Comparison of ENCODE assay signal across 8 cellular contexts in the genomic region with DNA sequence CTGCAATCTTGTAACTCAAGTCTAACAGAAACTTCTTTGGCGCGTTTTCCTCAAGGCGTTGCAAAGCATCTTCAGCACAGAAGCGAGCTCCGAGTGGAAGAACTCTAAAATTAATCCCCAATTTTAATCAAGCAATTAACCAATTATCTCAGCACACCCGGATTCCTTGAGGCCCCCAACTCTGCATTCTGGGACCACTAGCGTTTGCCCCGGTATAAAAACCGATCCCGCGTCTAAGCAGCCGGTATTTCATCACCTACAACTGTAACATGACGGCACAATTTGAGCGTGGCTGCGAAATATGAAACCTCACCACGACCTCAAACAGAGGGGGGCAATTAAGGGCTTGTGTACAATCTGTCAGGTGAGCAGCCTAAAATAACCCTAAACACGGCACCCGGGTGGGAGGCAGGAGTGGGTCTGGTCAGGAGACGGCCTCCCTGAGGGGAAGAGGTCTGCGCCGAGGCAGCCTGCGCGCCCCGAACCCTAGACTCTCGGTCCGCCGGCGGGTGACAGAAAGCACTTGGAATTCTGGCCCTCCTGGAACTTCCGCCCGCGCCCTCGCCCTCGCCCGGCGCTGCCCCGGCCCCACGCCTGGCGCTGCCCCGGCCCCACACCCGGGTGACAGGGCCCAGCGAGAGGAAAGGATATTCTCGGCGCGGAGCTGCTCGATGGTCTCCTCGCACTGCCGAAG. TPM values are rescaled to one million over a fixed set of nuclear protein-coding genes. Genes with fewer than 3 reads are reported as not detected.
DNase-seq lines count a peak whose midpoint lies in the region; ATAC-seq and TF ChIP-seq lines count a peak whose summit lies in the region.

No MANE protein-coding gene starts in this region.

- peak; percentile 56 for DNase-seq in AG08396 (ENCODE audit: low spot score)
- DNase-seq in GM19238 (ENCODE audit: insufficient read length, low spot score), result peak; percentile 18
- DNase-seq in NCI-H524 treated with DMSO at 0.1 percent for 48 hours (lab: John Stamatoyannopoulos, UW), result peak; percentile 23
- peak; percentile 75 for DNase-seq in activated CD8-positive, alpha-beta T cell treated with anti-CD3 and anti-CD28 coated beads, Interleukin-2, amount 10 ng/mL, durations not matched to agents 7 days and 5 days
- peak; percentile 86 for DNase-seq in endodermal cell
- DNase-seq in midbrain (lab: John Stamatoyannopoulos, UW), result peak; percentile 50
- DNase-seq in stimulated activated naive B cell treated with anti-CD40 and anti-IgM and Interleukin-4, amounts not matched to agents 10 μg/mL and 1 μg/mL and 100 μg/mL, for 72 hours, result peak; percentile 26

- H3K36me3 ChIP-seq in endodermal cell (ENCODE audit: control insufficient read depth, insufficient read depth, low read length), result peaks cover 36% of the 10 kb centered on the region

- H3K9ac ChIP-seq in endodermal cell (ENCODE audit: extremely low read depth, low read length, poor library complexity, severe bottlenecking), result peak overlapping the region; percentile 97

- peak overlapping the region; percentile 99 for H3K27ac Mint-ChIP-seq in activated CD8-positive, alpha-beta T cell treated with anti-CD3 and anti-CD28 coated beads, Interleukin-2, amount 10 ng/mL, durations not matched to agents 7 days and 5 days
- H3K27ac Mint-ChIP-seq in endodermal cell, result peak overlapping the region; percentile 99
- peak overlapping the region; percentile 94 for H3K27ac Mint-ChIP-seq in stimulated activated naive B cell treated with anti-CD40 and anti-IgM and Interleukin-4, amounts not matched to agents 10 μg/mL and 1 μg/mL and 100 μg/mL, for 72 hours

- H3K4me1 ChIP-seq in endodermal cell (ENCODE audit: control insufficient read depth, insufficient read depth, low read length), result no peaks in the 10 kb centered on the region

- H3K4me3 ChIP-seq in endodermal cell (ENCODE audit: low read length), result peak overlapping the region; percentile 100

- H3K27me3 ChIP-seq in endodermal cell (ENCODE audit: control insufficient read depth, insufficient read depth, low read length, poor library complexity, severe bottlenecking), result no peaks in the 10 kb centered on the region

- ATAC-seq in HG03378 (IDR thresholded peaks at IDR 0.05; ENCODE audit: unreplicated experiment), result peak; percentile 6
- peak; percentile 32 for ATAC-seq in activated CD8-positive, alpha-beta T cell treated with anti-CD3 and anti-CD28 coated beads, Interleukin-2, amount 10 ng/mL, durations not matched to agents 7 days and 5 days
- ATAC-seq in stimulated activated naive B cell treated with anti-CD40 and anti-IgM and Interleukin-4, amounts not matched to agents 10 μg/mL and 1 μg/mL and 100 μg/mL, for 72 hours (replicated peaks), result peak; percentile 10 to 15

- no peak for TF ChIP-seq CTCF in endodermal cell (conservative IDR thresholded peaks at IDR 0.05)

- H3K27ac ChIP-seq in endodermal cell (ENCODE audit: low read depth, low read length), result peak overlapping the region; percentile 97

- H3K36me3 Mint-ChIP-seq in activated CD8-positive, alpha-beta T cell treated with anti-CD3 and anti-CD28 coated beads, Interleukin-2, amount 10 ng/mL, durations not matched to agents 7 days and 5 days (ENCODE audit: low read depth), result peaks cover 50% of the 10 kb centered on the region
- H3K36me3 Mint-ChIP-seq in endodermal cell (ENCODE audit: low read depth), result peaks cover 36% of the 10 kb centered on the region
- H3K36me3 Mint-ChIP-seq in stimulated activated naive B cell treated with anti-CD40 and anti-IgM and Interleukin-4, amounts not matched to agents 10 μg/mL and 1 μg/mL and 100 μg/mL, for 72 hours, result peaks cover 15 to 24% of the 10 kb centered on the region in 2 donors

- CTCF ChIA-PET in activated CD8-positive, alpha-beta T cell treated with anti-CD3 and anti-CD28 coated beads, Interleukin-2, amount 10 ng/mL, durations not matched to agents 7 days and 5 days (lab: Charles Lee), result interaction anchor here (1.0 to 5.2 kb wide), 12 partner anchors 8 to 252 kb away, joined by 3 to 42 read pairs (median 4); partner anchors contain the start of genes DENR, KNTC1 and RSRC2

- H3K4me3 Mint-ChIP-seq in activated CD8-positive, alpha-beta T cell treated with anti-CD3 and anti-CD28 coated beads, Interleukin-2, amount 10 ng/mL, durations not matched to agents 7 days and 5 days, result peak overlapping the region; percentile 99
- peak overlapping the region; percentile 93 for H3K4me3 Mint-ChIP-seq in endodermal cell
- H3K4me3 Mint-ChIP-seq in stimulated activated naive B cell treated with anti-CD40 and anti-IgM and Interleukin-4, amounts not matched to agents 10 μg/mL and 1 μg/mL and 100 μg/mL, for 72 hours, result peak overlapping the region; percentile 96 to 97

- peaks cover 37% of the 10 kb centered on the region for H3K4me1 Mint-ChIP-seq in activated CD8-positive, alpha-beta T cell treated with anti-CD3 and anti-CD28 coated beads, Interleukin-2, amount 10 ng/mL, durations not matched to agents 7 days and 5 days (ENCODE audit: low read depth)
- H3K4me1 Mint-ChIP-seq in endodermal cell, result peaks cover 11% of the 10 kb centered on the region
- H3K4me1 Mint-ChIP-seq in stimulated activated naive B cell treated with anti-CD40 and anti-IgM and Interleukin-4, amounts not matched to agents 10 μg/mL and 1 μg/mL and 100 μg/mL, for 72 hours, result peaks cover 19 to 49% of the 10 kb centered on the region in 2 donors

- no peaks in the 10 kb centered on the region for H3K9me3 Mint-ChIP-seq in activated CD8-positive, alpha-beta T cell treated with anti-CD3 and anti-CD28 coated beads, Interleukin-2, amount 10 ng/mL, durations not matched to agents 7 days and 5 days (ENCODE audit: insufficient read depth)
- H3K9me3 Mint-ChIP-seq in endodermal cell, result no peaks in the 10 kb centered on the region
- H3K9me3 Mint-ChIP-seq in stimulated activated naive B cell treated with anti-CD40 and anti-IgM and Interleukin-4, amounts not matched to agents 10 μg/mL and 1 μg/mL and 100 μg/mL, for 72 hours, result no peaks in the 10 kb centered on the region

- H3K27me3 Mint-ChIP-seq in activated CD8-positive, alpha-beta T cell treated with anti-CD3 and anti-CD28 coated beads, Interleukin-2, amount 10 ng/mL, durations not matched to agents 7 days and 5 days (ENCODE audit: low read depth), result no peaks in the 10 kb centered on the region
- H3K27me3 Mint-ChIP-seq in endodermal cell (ENCODE audit: insufficient read depth), result no peaks in the 10 kb centered on the region
- H3K27me3 Mint-ChIP-seq in stimulated activated naive B cell treated with anti-CD40 and anti-IgM and Interleukin-4, amounts not matched to agents 10 μg/mL and 1 μg/mL and 100 μg/mL, for 72 hours, result no peaks in the 10 kb centered on the region

- POLR2A ChIA-PET in activated CD8-positive, alpha-beta T cell treated with anti-CD3 and anti-CD28 coated beads, Interleukin-2, amount 10 ng/mL, durations not matched to agents 7 days and 5 days (lab: Charles Lee), result interaction anchor here (0.6 to 7.9 kb wide), 20 partner anchors 11 to 1852 kb away, joined by 3 to 187 read pairs (median 4); partner anchors contain the start of genes DIABLO, KNTC1, MPHOSPH9 and MTRFR

- H3K9me3 ChIP-seq in endodermal cell (ENCODE audit: control insufficient read depth, low read length), result no peaks in the 10 kb centered on the region

- 0 to 1% methylated on average over 14 to 47 of the region's 47 CpGs for WGBS in endodermal cell (ENCODE audit: insufficient coverage in 1 of 2, insufficient read length in 1 of 2), 2 experiments

RNA-seq across cellular contexts. Expression of gene ZCCHC8, which starts 0.6 kb away (rescaled TPM):
- 10 to 100 TPM; 41.3 to 45.3 TPM for total RNA-seq in activated CD8-positive, alpha-beta T cell treated with anti-CD3 and anti-CD28 coated beads, Interleukin-2, amount 10 ng/mL, durations not matched to agents 7 days and 5 days
- 10 to 100 TPM; 26.2 to 26.3 TPM for total RNA-seq in endodermal cell
- polyA plus RNA-seq in endodermal cell (2013, experiment 1 of 2), result 29.1 TPM
- polyA plus RNA-seq in endodermal cell (2013, experiment 2 of 2), result 27.7 TPM

RNA-seq across cellular contexts. Expression of gene RSRC2, which starts 26.6 kb away (rescaled TPM):
- total RNA-seq in activated CD8-positive, alpha-beta T cell treated with anti-CD3 and anti-CD28 coated beads, Interleukin-2, amount 10 ng/mL, durations not matched to agents 7 days and 5 days, result 100 to 1,000 TPM in 1 of 2 experiments, 10 to 100 TPM in 1; 96.1 to 106 TPM
- 100 to 1,000 TPM in 1 of 2 donors, 10 to 100 TPM in 1; 88.1 to 111 TPM for total RNA-seq in endodermal cell
- polyA plus RNA-seq in endodermal cell (2013, experiment 1 of 2), result 105 TPM
- 99.7 TPM for polyA plus RNA-seq in endodermal cell (2013, experiment 2 of 2)

RNA-seq across cellular contexts. Expression of gene KNTC1, which starts 26.9 kb away (rescaled TPM):
- 100 to 1,000 TPM; 139 to 147 TPM for total RNA-seq in activated CD8-positive, alpha-beta T cell treated with anti-CD3 and anti-CD28 coated beads, Interleukin-2, amount 10 ng/mL, durations not matched to agents 7 days and 5 days
- total RNA-seq in endodermal cell, result 100 to 1,000 TPM in 1 of 2 donors, 10 to 100 TPM in 1; 86.7 to 115 TPM
- polyA plus RNA-seq in endodermal cell (2013, experiment 1 of 2), result 91.5 TPM
- polyA plus RNA-seq in endodermal cell (2013, experiment 2 of 2), result 92.4 TPM

Comparison
In these comparisons a context has a peak if more than half of its experiments do, and no peak if none do; other contexts are left out.
1. Peak in every context shown above with its lines: DNase-seq, ATAC-seq, H3K4me3 ChIP-seq and H3K27ac ChIP-seq.
2. DNase-seq: peak in every context shown above with its lines; median percentile 86 in endodermal cell; 75 in activated CD8-positive, alpha-beta T cell treated with anti-CD3 and anti-CD28 coated beads, Interleukin-2, amount 10 ng/mL, durations not matched to agents 7 days and 5 days; 56 in AG08396; 50 in midbrain; 26 in stimulated activated naive B cell treated with anti-CD40 and anti-IgM and Interleukin-4, amounts not matched to agents 10 μg/mL and 1 μg/mL and 100 μg/mL, for 72 hours; 23 in NCI-H524 treated with DMSO at 0.1 percent for 48 hours; 18 in GM19238.